Comparison of ENCODE assay signal across 12 cellular contexts in genomic region chr5:89080467-89081116, GRCh38.
"Had no signal": no experiment of that assay in that cellular context is flagged by ENCODE, and none has a peak within 500 bp of the region (broad histone marks: within the 10 kb centered on the region; RNA-seq: fewer than 3 reads in every experiment).

No MANE protein-coding gene starts in this region.

- FAIRE-seq: endothelial cell of umbilical vein, TTC549 had no signal

- H3K27ac ChIP-seq: colonic mucosa, upper lobe of left lung had no signal

- DNase-seq: activated CD4-positive, alpha-beta T cell treated with anti-CD3 and anti-CD28 coated beads, Interleukin-2, amount 50 U/mL, for 1 hour; activated CD4-positive, CD25-positive, alpha-beta regulatory T cell; activated T-cell treated with anti-CD3 and anti-CD28 coated beads, Interleukin-2, amount 50 U/mL, for 1 hour; caudate nucleus; colonic mucosa; foreskin melanocyte; head of caudate nucleus; stimulated activated CD4-positive, alpha-beta T cell treated with anti-CD3 and anti-CD28 coated beads, Interleukin-2, amount 100 ng/mL, for 48 hours; upper lobe of left lung had no signal

- H3K27me3 ChIP-seq: colonic mucosa, upper lobe of left lung had no signal

- H3K9me3 ChIP-seq: colonic mucosa, upper lobe of left lung had no signal

- ATAC-seq: left lobe of liver had no signal

- H3K4me1 ChIP-seq: colonic mucosa, upper lobe of left lung had no signal

- H3K36me3 ChIP-seq: colonic mucosa, upper lobe of left lung had no signal

- H3K4me3 ChIP-seq: colonic mucosa, upper lobe of left lung had no signal
